8 cellular contexts compared by ENCODE assay signal in genomic region chr22:41380993-41381328, GRCh38. TPM values are rescaled to one million over a fixed set of nuclear protein-coding genes. Genes with fewer than 3 reads are reported as not detected.
DNase-seq lines count a peak whose midpoint lies in the region; ATAC-seq and TF ChIP-seq lines count a peak whose summit lies in the region.

No MANE protein-coding gene starts in this region.

- peak in 3 of 4 donors; percentile 35 to 73 (median 66) for TF ChIP-seq POLR2A in upper lobe of left lung (IDR thresholded peaks at IDR 0.05)

- peak in 3 of 4 donors; percentile 32 to 68 (median 33) for TF ChIP-seq EP300 in upper lobe of left lung (IDR thresholded peaks at IDR 0.05)

- H3K4me1 ChIP-seq in mesenchymal stem cell (ENCODE audit: control insufficient read depth, insufficient read depth, low read depth, low read length), result peaks cover 16% of the 10 kb centered on the region
- H3K4me1 ChIP-seq in upper lobe of left lung, result peaks cover 11 to 30% (median 23%) of the 10 kb centered on the region in 4 donors

- peak overlapping the region; percentile 95 for H4K8ac ChIP-seq in mesenchymal stem cell (ENCODE audit: low read length)

- ATAC-seq in HG02678 (IDR thresholded peaks at IDR 0.05; ENCODE audit: unreplicated experiment), result peak; percentile 4
- peak; percentile 82 to 85 for ATAC-seq in upper lobe of left lung (ENCODE audit: low FRiP score in 2 of 2)

- peak overlapping the region; percentile 95 for H2BK15ac ChIP-seq in mesenchymal stem cell (ENCODE audit: low read depth, poor library complexity, severe bottlenecking)

- peaks cover 4% of the 10 kb centered on the region for H3K79me1 ChIP-seq in mesenchymal stem cell (replicated peaks; ENCODE audit: low read length, poor library complexity, severe bottlenecking)

- no peak overlapping the region for H2AK5ac ChIP-seq in mesenchymal stem cell (ENCODE audit: low read length, severe bottlenecking)

- peak overlapping the region; percentile 96 for H4K91ac ChIP-seq in mesenchymal stem cell (ENCODE audit: low read length)

- H3K27me3 ChIP-seq in mesenchymal stem cell (ENCODE audit: control insufficient read depth in 1 of 2, insufficient read depth in 1 of 2, low read length in 2 of 2) (no peaks in the 10 kb centered on the region), upper lobe of left lung (no peaks in the 10 kb centered on the region)

- peak overlapping the region; percentile 75 for H2AFZ ChIP-seq in mesenchymal stem cell (ENCODE audit: low read depth, low read length)

- peak overlapping the region; percentile 96 for H2BK5ac ChIP-seq in mesenchymal stem cell (ENCODE audit: low read depth, low read length, poor library complexity, severe bottlenecking)

- H2BK12ac ChIP-seq in mesenchymal stem cell (ENCODE audit: low read length in 2 of 2), result peak overlapping the region; percentile 42 to 51

- peak overlapping the region; percentile 67 to 79 for H3K4me3 ChIP-seq in mesenchymal stem cell (ENCODE audit: insufficient read depth in 1 of 2, low read depth in 1 of 2, low read length in 2 of 2)
- H3K4me3 ChIP-seq in upper lobe of left lung, result peak overlapping the region; percentile 3 to 97 (median 94)

- H3K4ac ChIP-seq in mesenchymal stem cell (ENCODE audit: low read depth in 1 of 2, low read length in 2 of 2), result peak overlapping the region in 1 of 2 experiments; percentile 54

- WGBS in mesenchymal stem cell, result 2% methylated on average over 17 of the region's 22 CpGs
- 2 to 4% methylated on average over 3 to 18 of the region's 22 CpGs for WGBS in upper lobe of left lung, 2 donors

- H3K9ac ChIP-seq in mesenchymal stem cell (ENCODE audit: low read length), result peak overlapping the region; percentile 96

- H3K4me2 ChIP-seq in mesenchymal stem cell (ENCODE audit: low read length, poor library complexity, severe bottlenecking), result peak overlapping the region; percentile 87

- H3K9me3 ChIP-seq in mesenchymal stem cell (ENCODE audit: control insufficient read depth, low read length) (no peaks in the 10 kb centered on the region), upper lobe of left lung (no peaks in the 10 kb centered on the region)

- DNase-seq in activated T-cell treated with anti-CD3 and anti-CD28 coated beads for 4 hours (peak; percentile 19), NCI-H748 (lab: John Stamatoyannopoulos, UW; ENCODE audit: unreplicated experiment) (peak; percentile 84), dedifferentiated amniotic fluid mesenchymal stem cell (ENCODE audit: extremely low spot score) (peak; percentile 71), mesenchymal stem cell (peak; percentile 95), upper lobe of left lung (peak in 1 of 2 donors; percentile 84)
- no peak for DNase-seq in activated T-cell treated with anti-CD3 and anti-CD28 coated beads, Interleukin-2, amount 50 U/mL, for 1 hour
- DNase-seq in effector CD8-positive, alpha-beta T cell (lab: John Stamatoyannopoulos, UW), result no peak

- no peak overlapping the region for H3K14ac ChIP-seq in mesenchymal stem cell (ENCODE audit: low read length in 2 of 2)

- peak overlapping the region; percentile 80 for H2BK120ac ChIP-seq in mesenchymal stem cell (ENCODE audit: low read depth, low read length)

- H3K27ac ChIP-seq in mesenchymal stem cell (ENCODE audit: low read length, poor library complexity, severe bottlenecking) (peak overlapping the region; percentile 93), upper lobe of left lung (peak overlapping the region; percentile 95 to 98 (median 96))

- no peak overlapping the region for H3K18ac ChIP-seq in mesenchymal stem cell (ENCODE audit: low read depth in 1 of 2, low read length in 2 of 2)

- H3K36me3 ChIP-seq in mesenchymal stem cell (ENCODE audit: control insufficient read depth in 1 of 2, insufficient read depth in 2 of 2, low read depth in 1 of 2, low read length in 2 of 2) (peaks cover 0 to 6% of the 10 kb centered on the region in 2 experiments), upper lobe of left lung (no peaks in the 10 kb centered on the region)

- no peak for TF ChIP-seq CTCF in upper lobe of left lung (IDR thresholded peaks at IDR 0.05)

- no peak overlapping the region for H3K23ac ChIP-seq in mesenchymal stem cell (ENCODE audit: low read length in 2 of 2)

RNA-seq across cellular contexts. Expression of gene TEF, which starts 0.8 kb away (rescaled TPM):
- 2.1 TPM for polyA plus RNA-seq in mesenchymal stem cell (2013, experiment 1 of 2)
- 2.5 TPM for polyA plus RNA-seq in mesenchymal stem cell (2013, experiment 2 of 2)
- total RNA-seq in upper lobe of left lung, result 10 to 100 TPM; 12.6 to 41.8 (median 19.4) TPM

Comparison
In these comparisons a context has a peak if more than half of its experiments do, and no peak if none do; other contexts are left out.
1. DNase-seq: peak in activated T-cell treated with anti-CD3 and anti-CD28 coated beads for 4 hours (single experiment), NCI-H748 (single experiment), dedifferentiated amniotic fluid mesenchymal stem cell (single experiment) and mesenchymal stem cell (single experiment); none in activated T-cell treated with anti-CD3 and anti-CD28 coated beads, Interleukin-2, amount 50 U/mL, for 1 hour (single experiment) and effector CD8-positive, alpha-beta T cell (single experiment).